Comparison of ENCODE assay signal across 16 cellular contexts in the genomic region with DNA sequence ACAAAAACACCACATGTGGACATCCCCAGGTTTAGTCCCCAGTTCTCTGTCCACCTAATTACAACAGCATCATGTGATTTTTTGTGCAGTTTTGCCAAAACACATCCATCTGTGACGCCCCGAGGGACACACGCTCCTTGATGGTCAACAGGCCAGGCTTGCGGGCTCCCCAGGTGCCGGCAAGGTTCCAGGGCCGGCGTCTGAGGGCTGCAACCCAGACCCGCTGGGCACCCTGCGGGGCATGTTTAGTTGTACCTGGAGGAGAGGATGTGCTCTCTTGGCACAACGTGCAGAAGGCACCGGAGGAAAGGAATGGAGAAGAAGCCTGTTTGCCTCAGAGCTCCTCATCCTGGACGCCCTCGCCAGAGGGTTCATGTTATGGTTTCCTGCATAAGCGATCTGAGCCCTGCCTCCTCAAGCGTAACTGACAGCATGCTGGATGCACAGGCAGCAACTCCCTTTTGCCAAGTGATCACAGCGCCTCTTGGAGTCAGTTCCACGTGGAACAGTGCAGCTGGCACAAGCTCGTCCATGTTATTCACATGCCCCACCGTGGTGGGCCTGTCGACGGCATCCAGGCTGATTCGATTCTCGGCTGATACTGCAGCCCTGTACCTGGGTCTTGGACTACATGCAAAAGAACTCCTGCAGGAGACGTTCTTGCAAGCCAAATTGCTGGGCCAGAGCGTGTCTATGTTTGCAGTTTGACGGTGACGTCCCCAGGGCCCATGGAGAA. TPM values are rescaled to one million over a fixed set of nuclear protein-coding genes. Genes with fewer than 3 reads are reported as not detected.
DNase-seq lines count a peak whose midpoint lies in the region; ATAC-seq and TF ChIP-seq lines count a peak whose summit lies in the region.
"Had no signal": no experiment of that assay in that cellular context is flagged by ENCODE, and none has a peak within 500 bp of the region (broad histone marks: within the 10 kb centered on the region; RNA-seq: fewer than 3 reads in every experiment).

No MANE protein-coding gene starts in this region.

- H3K9me3 ChIP-seq in heart left ventricle (no peaks in the 10 kb centered on the region), adrenal gland (replicated peaks in 1 of 3) (no peaks in the 10 kb centered on the region), lung (ENCODE audit: control insufficient read depth in 2 of 2, insufficient read depth in 1 of 2, low read length in 1 of 2) (no peaks in the 10 kb centered on the region), thyroid gland (no peaks in the 10 kb centered on the region)

- no peak for TF ChIP-seq POLR2A in heart left ventricle (IDR thresholded peaks at IDR 0.05)
- TF ChIP-seq POLR2A in adrenal gland (IDR thresholded peaks at IDR 0.05): no peak
- no peak for TF ChIP-seq POLR2A in thyroid gland (IDR thresholded peaks at IDR 0.05)

- intact Hi-C loops in heart left ventricle (cut with DNase I) (no loop called here), Right ventricle myocardium inferior (cut with DNase I) (no loop called here), adrenal gland (cut with DNase I) (no loop called here), thyroid gland (cut with DNase I) (no loop called here)

- no peak overlapping the region for H2BK5ac ChIP-seq in mesendoderm (ENCODE audit: low read length)

- no peak overlapping the region for H3K56ac ChIP-seq in mesendoderm (ENCODE audit: low read length)

- H3K9ac ChIP-seq in mesendoderm (ENCODE audit: low read length): no peak overlapping the region
- H3K9ac ChIP-seq: parathyroid adenoma had no signal

- WGBS in heart left ventricle, 4 donors: 83 to 89% (median 87%) methylated on average over 19 to 27 of the region's 27 CpGs
- 82 to 93% (median 89%) methylated on average over 23 to 27 of the region's 27 CpGs for WGBS in adrenal gland, 4 donors
- WGBS in lung, 2 donors: 85 to 91% methylated on average over 27 of the region's 27 CpGs
- 30 to 58% methylated on average over 20 to 25 of the region's 27 CpGs for WGBS in thyroid gland, 2 donors
- no CpG with 5 or more reads among the region's 27 CpGs for WGBS in mesendoderm (ENCODE audit: extremely low coverage, insufficient coverage, low lambda C conversion rate)

- H3K18ac ChIP-seq in mesendoderm (ENCODE audit: low read length): no peak overlapping the region

- no peak overlapping the region for H2BK15ac ChIP-seq in mesendoderm (replicated peaks; ENCODE audit: low read depth)

- no peaks in the 10 kb centered on the region for H3K79me2 ChIP-seq in mesendoderm (ENCODE audit: control insufficient read depth, insufficient read depth, low read length)
- H3K79me2 ChIP-seq: parathyroid adenoma had no signal

- H3K27ac ChIP-seq in heart left ventricle (no peak overlapping the region), adrenal gland (no peak overlapping the region), lung (ENCODE audit: low read depth in 1 of 2, low read length in 1 of 2) (no peak overlapping the region), thyroid gland (no peak overlapping the region), mesendoderm (ENCODE audit: low read depth, low read length) (no peak overlapping the region)
- H3K27ac ChIP-seq: C4-2B, parathyroid adenoma had no signal

- no peaks in the 10 kb centered on the region for H3K79me1 ChIP-seq in mesendoderm (ENCODE audit: low read length)

- DNase-seq in heart left ventricle (peak in 3 of 5 donors; percentile 3 to 48 (median 14)), Right ventricle myocardium inferior (ENCODE audit: missing footprints) (no peak), adrenal gland (peak in 4 of 7 donors; percentile 3 to 42 (median 9)), lung (ENCODE audit: low spot score) (peak; percentile 24), thyroid gland (peak; percentile 80 to 85), mesendoderm (no peak), middle frontal gyrus (ENCODE audit: extremely low spot score, low spot score) (no peak)
- DNase-seq: activated naive CD4-positive, alpha-beta T cell treated with anti-CD3 and anti-CD28 coated beads for 36 hours; IMR-90; NCI-H1105; NCI-H510A treated with DMSO at 0.1 percent for 48 hours had no signal

- H3K36me3 ChIP-seq in heart left ventricle (no peaks in the 10 kb centered on the region), adrenal gland (replicated peaks in 1 of 2) (no peaks in the 10 kb centered on the region), lung (ENCODE audit: control insufficient read depth in 2 of 2, insufficient read depth in 2 of 2, low read length in 2 of 2) (no peaks in the 10 kb centered on the region), thyroid gland (no peaks in the 10 kb centered on the region), mesendoderm (ENCODE audit: control insufficient read depth, insufficient read depth, low read length) (no peaks in the 10 kb centered on the region)

- H3K4me1 ChIP-seq in heart left ventricle (peaks cover 0 to 6% (median 0%) of the 10 kb centered on the region in 12 donors), adrenal gland (replicated peaks in 1 of 2) (no peaks in the 10 kb centered on the region), lung (ENCODE audit: control insufficient read depth in 2 of 2, insufficient read depth in 2 of 2, low read length in 2 of 2) (no peaks in the 10 kb centered on the region), thyroid gland (peaks cover 0 to 5% of the 10 kb centered on the region in 2 donors), mesendoderm (ENCODE audit: control insufficient read depth, low read depth, low read length) (no peaks in the 10 kb centered on the region)
- H3K4me1 ChIP-seq: parathyroid adenoma had no signal

- H3K27me3 ChIP-seq in heart left ventricle (no peaks in the 10 kb centered on the region), adrenal gland (no peaks in the 10 kb centered on the region), lung (ENCODE audit: control insufficient read depth, insufficient read depth) (peaks cover 6% of the 10 kb centered on the region), thyroid gland (no peaks in the 10 kb centered on the region), mesendoderm (ENCODE audit: insufficient read depth, low read length, poor library complexity) (no peaks in the 10 kb centered on the region)

- H4K5ac ChIP-seq in mesendoderm (ENCODE audit: low read length): no peak overlapping the region

- ATAC-seq in heart left ventricle (no peak), Right ventricle myocardium inferior (no peak), lung (ENCODE audit: insufficient read depth, low FRiP score) (no peak), GM21825 (IDR thresholded peaks at IDR 0.05; ENCODE audit: unreplicated experiment) (no peak)
- ATAC-seq: stimulated activated effector memory CD8-positive, alpha-beta T cell treated with anti-CD3 and anti-CD28 coated beads, Interleukin-12 subunit alpha, Interleukin-12 subunit beta, amount 100 ng/mL, for 72 hours had no signal

- H3K4ac ChIP-seq in mesendoderm (ENCODE audit: low read depth, low read length): no peak overlapping the region

- no peak overlapping the region for H2BK120ac ChIP-seq in mesendoderm (ENCODE audit: low read depth, low read length)

- H3K4me3 ChIP-seq in heart left ventricle (no peak overlapping the region), adrenal gland (no peak overlapping the region), lung (no peak overlapping the region), thyroid gland (replicated peaks in 1 of 3) (no peak overlapping the region), mesendoderm (ENCODE audit: low read length) (no peak overlapping the region)

- no peak overlapping the region for H2AK5ac ChIP-seq in mesendoderm (ENCODE audit: low read length)

- H3K4me2 ChIP-seq in mesendoderm (ENCODE audit: low read length): no peak overlapping the region

- no peak overlapping the region for H3K23ac ChIP-seq in mesendoderm (ENCODE audit: low read length)

- H4K8ac ChIP-seq in mesendoderm (ENCODE audit: low read depth, low read length): no peak overlapping the region

- TF ChIP-seq CTCF in heart left ventricle (IDR thresholded peaks at IDR 0.05) (no peak), adrenal gland (IDR thresholded peaks at IDR 0.05) (no peak), lung (IDR thresholded peaks at IDR 0.05; ENCODE audit: control extremely low read depth, extremely low read depth) (no peak), thyroid gland (IDR thresholded peaks at IDR 0.05) (no peak)

RNA-seq across cellular contexts. Expression of gene JAKMIP3, which starts 41.6 kb away (rescaled TPM):
- total RNA-seq in heart left ventricle (1 to 10 TPM in 6 of 9 donors, under 1 TPM in 3; 0.31 to 3.1 (median 1.4) TPM), Right ventricle myocardium inferior (1.6 TPM), adrenal gland (1 to 10 TPM in 1 of 8 donors, under 1 TPM in 7; 0.18 to 2.7 (median 0.74) TPM), lung (under 1 TPM; 0.26 to 0.34 TPM), thyroid gland (1 to 10 TPM; 1.1 to 3.0 (median 1.6) TPM)
- polyA plus RNA-seq in heart left ventricle (1 to 10 TPM in 1 of 2 donors, under 1 TPM in 1; 0.06 to 1.3 TPM), adrenal gland (1 to 10 TPM in 2 of 3 donors, under 1 TPM in 1; 0.86 to 7.0 (median 2.1) TPM), lung (under 1 TPM; 0.14 to 0.16 TPM)
- 0.18 TPM for polyA plus RNA-seq in mesendoderm (2013, experiment 1 of 2)
- 0.24 TPM for polyA plus RNA-seq in mesendoderm (2013, experiment 2 of 2)
- total RNA-seq: endothelial cell of umbilical vein had no signal

Comparison
In these comparisons a context has a peak if more than half of its experiments do, and no peak if none do; other contexts are left out.
1. DNase-seq: peak in heart left ventricle (3 of 5), adrenal gland (4 of 7), lung (single experiment) and thyroid gland (2 of 2); none in Right ventricle myocardium inferior (single experiment), mesendoderm (single experiment) and middle frontal gyrus (single experiment).